ENCODE assay signal across 8 cellular contexts in the genomic region with DNA sequence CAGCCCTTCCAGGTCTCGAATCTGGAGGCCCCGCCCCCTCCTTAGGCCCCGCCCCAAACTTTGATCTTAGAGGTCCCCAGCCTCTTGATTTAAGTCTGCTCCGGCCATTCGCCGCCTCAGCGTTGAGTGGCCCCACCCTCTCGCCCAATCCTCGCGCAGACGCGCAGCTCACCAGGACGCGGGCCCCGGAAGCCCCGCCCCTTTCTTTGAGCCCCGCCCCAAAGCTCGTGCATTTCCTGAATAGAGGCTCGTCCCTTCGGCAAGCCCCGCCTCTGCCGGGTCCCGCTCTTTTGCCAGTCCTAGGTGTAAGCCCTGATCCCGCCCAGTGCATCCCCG. TPM values are rescaled to one million over a fixed set of nuclear protein-coding genes. Genes with fewer than 3 reads are reported as not detected.
DNase-seq lines count a peak whose midpoint lies in the region; ATAC-seq and TF ChIP-seq lines count a peak whose summit lies in the region.

No MANE protein-coding gene starts in this region.

- DNase-seq in DND-41 = peak; percentile 100
- DNase-seq in GM23248 = peak; percentile 99
- DNase-seq in Kasumi-1 (lab: John Stamatoyannopoulos, UW) = peak; percentile 94 to 95
- DNase-seq in RPMI7951 (ENCODE audit: low read depth) = peak; percentile 96
- peak; percentile 98 for DNase-seq in activated T-helper 2 cell treated with anti-CD3 and anti-CD28 coated beads, Interferon-gamma antibody, Interleukin-2, Interleukin-4, amounts not matched to agents 10 μg/mL and 5 μg/mL and 100 μg/mL, durations not matched to agents 14 hours and 24 hours and 36 hours (ENCODE audit: low spot score)
- DNase-seq in fibroblast of mammary gland (ENCODE audit: low read depth) = peak; percentile 97
- DNase-seq in naive thymus-derived CD8-positive, alpha-beta T cell = peak in 9 of 10 donors; percentile 95 to 100 (median 98)
- DNase-seq in stimulated activated naive CD4-positive, alpha-beta T cell (lab: John Stamatoyannopoulos, UW) = peak; percentile 97 to 100 (median 99)

- H3K36me3 ChIP-seq in DND-41 (ENCODE audit: insufficient read depth, low read length) (peaks cover 57% of the 10 kb centered on the region), GM23248 (ENCODE audit: low read depth) (peaks cover 9% of the 10 kb centered on the region)

- peak overlapping the region; percentile 78 for H2AFZ ChIP-seq in DND-41 (ENCODE audit: low read depth, low read length)
- H2AFZ ChIP-seq in GM23248 = peak overlapping the region; percentile 95

- peak overlapping the region; percentile 98 for H3K9ac ChIP-seq in DND-41 (ENCODE audit: low read depth, low read length)
- H3K9ac ChIP-seq in GM23248 = peak overlapping the region; percentile 97

- peak overlapping the region; percentile 96 to 97 for H3K4me3 ChIP-seq in DND-41 (ENCODE audit: low read depth in 1 of 2, low read length in 2 of 2)
- peak overlapping the region; percentile 96 for H3K4me3 ChIP-seq in GM23248
- H3K4me3 ChIP-seq in fibroblast of mammary gland (ENCODE audit: control insufficient read depth, low read depth, low read length) = peak overlapping the region; percentile 93

- peak overlapping the region; percentile 98 for H3K27ac Mint-ChIP-seq in activated T-helper 2 cell treated with anti-CD3 and anti-CD28 coated beads, Interferon-gamma antibody, Interleukin-2, Interleukin-4, amounts not matched to agents 10 μg/mL and 5 μg/mL and 100 μg/mL, durations not matched to agents 14 hours and 24 hours and 36 hours
- H3K27ac Mint-ChIP-seq in naive thymus-derived CD8-positive, alpha-beta T cell = peak overlapping the region; percentile 91 to 99 (median 98)

- peaks cover 67% of the 10 kb centered on the region for H4K20me1 ChIP-seq in DND-41 (ENCODE audit: insufficient read depth, low read length)
- no peaks in the 10 kb centered on the region; the same call in 1 of the 2 replicates for H4K20me1 ChIP-seq in GM23248 (ENCODE audit: insufficient read depth)

- H3K27me3 Mint-ChIP-seq in activated T-helper 2 cell treated with anti-CD3 and anti-CD28 coated beads, Interferon-gamma antibody, Interleukin-2, Interleukin-4, amounts not matched to agents 10 μg/mL and 5 μg/mL and 100 μg/mL, durations not matched to agents 14 hours and 24 hours and 36 hours (ENCODE audit: low read depth) = no peaks in the 10 kb centered on the region
- H3K27me3 Mint-ChIP-seq in naive thymus-derived CD8-positive, alpha-beta T cell = no peaks in the 10 kb centered on the region

- in situ Hi-C loops in GM23248 (cut with MboI) = no loop called here

- peaks cover 92% of the 10 kb centered on the region for H3K79me2 ChIP-seq in DND-41 (ENCODE audit: insufficient read depth, low read length)
- peaks cover 91% of the 10 kb centered on the region for H3K79me2 ChIP-seq in GM23248 (ENCODE audit: insufficient read depth)

- H3K27ac ChIP-seq in DND-41 (ENCODE audit: low read length) (peak overlapping the region; percentile 100), GM23248 (peak overlapping the region; percentile 85)

- H3F3A ChIP-seq in GM23248 (ENCODE audit: insufficient read depth) = 0 out of 2 replicates have a peak, but pooled peaks cover 4% of the 10 kb centered on the region

- POLR2A ChIA-PET in naive thymus-derived CD8-positive, alpha-beta T cell (lab: Charles Lee) = interaction anchor here (0.9 to 4.4 kb wide), 6 partner anchors 10 to 784 kb away, joined by 3 to 20 read pairs (median 4); partner anchors contain the start of genes ADORA2A and MIF

- H3K27me3 ChIP-seq in DND-41 (ENCODE audit: insufficient read depth, low read length, poor library complexity) (no peaks in the 10 kb centered on the region), GM23248 (replicated peaks; ENCODE audit: insufficient read depth) (no peaks in the 10 kb centered on the region)

- no peaks in the 10 kb centered on the region for H3K9me2 ChIP-seq in GM23248 (ENCODE audit: insufficient read depth)

- H3K4me1 Mint-ChIP-seq in activated T-helper 2 cell treated with anti-CD3 and anti-CD28 coated beads, Interferon-gamma antibody, Interleukin-2, Interleukin-4, amounts not matched to agents 10 μg/mL and 5 μg/mL and 100 μg/mL, durations not matched to agents 14 hours and 24 hours and 36 hours (ENCODE audit: low read depth) = peaks cover 50% of the 10 kb centered on the region
- peaks cover 40 to 85% (median 73%) of the 10 kb centered on the region in 4 donors for H3K4me1 Mint-ChIP-seq in naive thymus-derived CD8-positive, alpha-beta T cell

- H3K4me2 ChIP-seq in DND-41 (ENCODE audit: insufficient read depth, low read length) (peak overlapping the region; percentile 94), GM23248 (ENCODE audit: unreplicated experiment) (peak overlapping the region; percentile 77)

- no peaks in the 10 kb centered on the region for H3K9me3 Mint-ChIP-seq in activated T-helper 2 cell treated with anti-CD3 and anti-CD28 coated beads, Interferon-gamma antibody, Interleukin-2, Interleukin-4, amounts not matched to agents 10 μg/mL and 5 μg/mL and 100 μg/mL, durations not matched to agents 14 hours and 24 hours and 36 hours
- H3K9me3 Mint-ChIP-seq in naive thymus-derived CD8-positive, alpha-beta T cell = no peaks in the 10 kb centered on the region

- H3K4me3 Mint-ChIP-seq in activated T-helper 2 cell treated with anti-CD3 and anti-CD28 coated beads, Interferon-gamma antibody, Interleukin-2, Interleukin-4, amounts not matched to agents 10 μg/mL and 5 μg/mL and 100 μg/mL, durations not matched to agents 14 hours and 24 hours and 36 hours (ENCODE audit: low read depth) = peak overlapping the region; percentile 95
- H3K4me3 Mint-ChIP-seq in naive thymus-derived CD8-positive, alpha-beta T cell = peak overlapping the region; percentile 94 to 99 (median 98)

- no peaks in the 10 kb centered on the region for H3K9me3 ChIP-seq in DND-41 (ENCODE audit: insufficient read depth, low read length, severe bottlenecking)
- H3K9me3 ChIP-seq in GM23248 (ENCODE audit: low read depth) = no peaks in the 10 kb centered on the region

- WGBS in GM23248 (ENCODE audit: low coverage in 1 of 2, low lambda C conversion rate in 2 of 2, missing lambda C conversion rate in 2 of 2), 2 experiments = 0% methylated on average over 10 to 25 of the region's 25 CpGs

- ATAC-seq in DND-41 (ENCODE audit: insufficient read depth, low read depth) = peak; percentile 82
- peak; percentile 82 to 85 for ATAC-seq in naive thymus-derived CD8-positive, alpha-beta T cell

- TF ChIP-seq CTCF in DND-41 (IDR thresholded peaks at IDR 0.05; ENCODE audit: borderline replicate concordance, extremely low read depth, low read length, poor library complexity, severe bottlenecking) (no peak), fibroblast of mammary gland (conservative IDR thresholded peaks at IDR 0.05; ENCODE audit: control insufficient read depth, insufficient read depth, low read depth, low read length) (no peak)

- H3K36me3 Mint-ChIP-seq in activated T-helper 2 cell treated with anti-CD3 and anti-CD28 coated beads, Interferon-gamma antibody, Interleukin-2, Interleukin-4, amounts not matched to agents 10 μg/mL and 5 μg/mL and 100 μg/mL, durations not matched to agents 14 hours and 24 hours and 36 hours (ENCODE audit: low read depth) = peaks cover 51% of the 10 kb centered on the region
- H3K36me3 Mint-ChIP-seq in naive thymus-derived CD8-positive, alpha-beta T cell = peaks cover 0 to 30% (median 0%) of the 10 kb centered on the region in 3 donors

- intact Hi-C loops in activated T-helper 2 cell treated with anti-CD3 and anti-CD28 coated beads, Interferon-gamma antibody, Interleukin-2, Interleukin-4, amounts not matched to agents 10 μg/mL and 5 μg/mL and 100 μg/mL, durations not matched to agents 14 hours and 24 hours and 36 hours (cut with micrococcal nuclease) = loop anchor here (1.0 to 10.0 kb wide), 3 partner anchors 47 to 640 kb away; partner anchors contain the start of genes GGT1 and SPECC1L

- peaks cover 57% of the 10 kb centered on the region for H3K4me1 ChIP-seq in DND-41 (ENCODE audit: insufficient read depth, low read length)
- peaks cover 18% of the 10 kb centered on the region for H3K4me1 ChIP-seq in GM23248 (ENCODE audit: insufficient read depth)

RNA-seq across cellular contexts. Expression of gene GUCD1, which starts 0.2 kb away (rescaled TPM):
- 92.4 and 125 TPM in 2 replicates for total RNA-seq in GM23248 (2014; rRNA removed; shearing (Covaris generic))
- 37.2 and 43.0 TPM in 2 replicates for polyA plus RNA-seq in GM23248 (2016; fragmentation: Nextera tagmentation; extraction: Ambion mirVana)
- total RNA-seq in RPMI7951 (2014; rRNA removed; shearing (Covaris generic)) = 60.7 and 69.4 TPM in 2 replicates
- 115 and 128 TPM in 2 replicates for total RNA-seq in activated T-helper 2 cell treated with anti-CD3 and anti-CD28 coated beads, Interferon-gamma antibody, Interleukin-2, Interleukin-4, amounts not matched to agents 10 μg/mL and 5 μg/mL and 100 μg/mL, durations not matched to agents 14 hours and 24 hours and 36 hours
- total RNA-seq in naive thymus-derived CD8-positive, alpha-beta T cell = 10 to 100 TPM; 67.2 to 69.2 TPM
- polyA plus RNA-seq in naive thymus-derived CD8-positive, alpha-beta T cell = 10 to 100 TPM; 27.8 to 42.6 (median 32.3) TPM

RNA-seq across cellular contexts. Expression of gene SNRPD3, which starts 0.7 kb away (rescaled TPM):
- total RNA-seq in GM23248 (2014; rRNA removed; shearing (Covaris generic)) = 79.4 and 106 TPM in 2 replicates
- polyA plus RNA-seq in GM23248 (2016; fragmentation: Nextera tagmentation; extraction: Ambion mirVana) = 108 and 109 TPM in 2 replicates
- 179 and 194 TPM in 2 replicates for total RNA-seq in RPMI7951 (2014; rRNA removed; shearing (Covaris generic))
- total RNA-seq in activated T-helper 2 cell treated with anti-CD3 and anti-CD28 coated beads, Interferon-gamma antibody, Interleukin-2, Interleukin-4, amounts not matched to agents 10 μg/mL and 5 μg/mL and 100 μg/mL, durations not matched to agents 14 hours and 24 hours and 36 hours = 148 and 160 TPM in 2 replicates
- 10 to 100 TPM; 81.8 to 83.9 TPM for total RNA-seq in naive thymus-derived CD8-positive, alpha-beta T cell
- polyA plus RNA-seq in naive thymus-derived CD8-positive, alpha-beta T cell = 100 to 1,000 TPM in 1 of 3 donors, 10 to 100 TPM in 2; 95.6 to 103 (median 97.9) TPM

RNA-seq across cellular contexts. Expression of gene LRRC75B, which starts 37.7 kb away (rescaled TPM):
- total RNA-seq in GM23248 (2014; rRNA removed; shearing (Covaris generic)) = 7.8 and 16.3 TPM in 2 replicates
- 10.6 and 11.4 TPM in 2 replicates for polyA plus RNA-seq in GM23248 (2016; fragmentation: Nextera tagmentation; extraction: Ambion mirVana)
- 0.60 and 3.6 TPM in 2 replicates for total RNA-seq in RPMI7951 (2014; rRNA removed; shearing (Covaris generic))
- 4.5 and 4.7 TPM in 2 replicates for total RNA-seq in activated T-helper 2 cell treated with anti-CD3 and anti-CD28 coated beads, Interferon-gamma antibody, Interleukin-2, Interleukin-4, amounts not matched to agents 10 μg/mL and 5 μg/mL and 100 μg/mL, durations not matched to agents 14 hours and 24 hours and 36 hours
- not detected for total RNA-seq in naive thymus-derived CD8-positive, alpha-beta T cell
- polyA plus RNA-seq in naive thymus-derived CD8-positive, alpha-beta T cell = under 1 TPM in 2 of 3 donors, not detected in 1; 0.15 to 0.16 TPM

RNA-seq across cellular contexts. Expression of gene GGT1, which starts 47.9 kb away (rescaled TPM):
- 2.1 and 5.3 TPM in 2 replicates for total RNA-seq in GM23248 (2014; rRNA removed; shearing (Covaris generic))
- polyA plus RNA-seq in GM23248 (2016; fragmentation: Nextera tagmentation; extraction: Ambion mirVana) = 0.14 and 0.60 TPM in 2 replicates
- total RNA-seq in RPMI7951 (2014; rRNA removed; shearing (Covaris generic)) = under 0.01 and 0.20 TPM in 2 replicates
- 46.2 and 47.0 TPM in 2 replicates for total RNA-seq in activated T-helper 2 cell treated with anti-CD3 and anti-CD28 coated beads, Interferon-gamma antibody, Interleukin-2, Interleukin-4, amounts not matched to agents 10 μg/mL and 5 μg/mL and 100 μg/mL, durations not matched to agents 14 hours and 24 hours and 36 hours
- total RNA-seq in naive thymus-derived CD8-positive, alpha-beta T cell = 10 to 100 TPM; 14.7 to 21.1 TPM
- polyA plus RNA-seq in naive thymus-derived CD8-positive, alpha-beta T cell = under 1 TPM in 2 of 3 donors, not detected in 1; 0.79 to 0.86 TPM

RNA-seq across cellular contexts. Expression of gene UPB1, which starts 60.0 kb away (rescaled TPM):
- total RNA-seq in GM23248 (2014; rRNA removed; shearing (Covaris generic)) = not detected in 2 replicates
- polyA plus RNA-seq in GM23248 (2016; fragmentation: Nextera tagmentation; extraction: Ambion mirVana) = not detected in 2 replicates
- under 0.01 TPM in 1 of 2 replicates, not detected in the other for total RNA-seq in RPMI7951 (2014; rRNA removed; shearing (Covaris generic))
- 0.09 and 0.11 TPM in 2 replicates for total RNA-seq in activated T-helper 2 cell treated with anti-CD3 and anti-CD28 coated beads, Interferon-gamma antibody, Interleukin-2, Interleukin-4, amounts not matched to agents 10 μg/mL and 5 μg/mL and 100 μg/mL, durations not matched to agents 14 hours and 24 hours and 36 hours
- total RNA-seq in naive thymus-derived CD8-positive, alpha-beta T cell = under 1 TPM; 0.85 to 0.86 TPM
- under 1 TPM in 2 of 3 donors, not detected in 1; 0.06 to 0.18 TPM for polyA plus RNA-seq in naive thymus-derived CD8-positive, alpha-beta T cell

Comparison
In these comparisons a context has a peak if more than half of its experiments do, and no peak if none do; other contexts are left out.
1. Peak in every context shown above with its lines: DNase-seq, ATAC-seq, H3K4me3 ChIP-seq and H3K27ac ChIP-seq.